ENCODE assay signal across 9 cellular contexts in the genomic region with DNA sequence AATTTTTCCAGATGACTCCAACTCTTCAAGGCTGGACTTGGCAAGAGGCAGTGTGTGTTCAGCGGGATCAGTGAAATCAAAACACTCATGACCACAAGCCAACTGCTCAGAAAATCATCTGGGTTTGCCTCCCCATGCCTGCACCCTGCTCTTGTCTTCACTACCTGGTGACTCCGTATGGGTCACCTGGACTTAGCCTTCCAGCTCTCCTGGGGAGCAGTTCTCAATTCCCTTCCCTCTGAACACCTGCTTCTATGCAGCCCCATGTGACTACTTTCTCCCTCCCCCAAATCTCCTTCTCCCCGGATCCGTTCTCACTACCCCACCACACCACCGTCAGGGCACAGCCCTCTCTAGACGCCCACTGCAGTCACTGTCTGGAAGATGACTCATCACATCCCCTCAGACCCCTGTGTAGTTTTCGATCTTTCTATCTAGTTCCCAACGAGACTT.
DNase-seq lines count a peak whose midpoint lies in the region; ATAC-seq and TF ChIP-seq lines count a peak whose summit lies in the region.
"Had no signal": no experiment of that assay in that cellular context is flagged by ENCODE, and none has a peak within 500 bp of the region (broad histone marks: within the 10 kb centered on the region; RNA-seq: fewer than 3 reads in every experiment).

No MANE protein-coding gene starts in this region.

- H3K4me2 ChIP-seq in parathyroid adenoma (ENCODE audit: low read length), result no peak overlapping the region

- H3K4me3 ChIP-seq in parathyroid adenoma (ENCODE audit: low read depth, low read length) (no peak overlapping the region), SJCRH30 (no peak overlapping the region)
- H3K4me3 ChIP-seq: MG63 had no signal

- H3K36me3 ChIP-seq in parathyroid adenoma (ENCODE audit: control insufficient read depth, insufficient read depth, low read length) (no peaks in the 10 kb centered on the region), SJCRH30 (no peaks in the 10 kb centered on the region)
- H3K36me3 ChIP-seq: MG63 had no signal

- no peaks in the 10 kb centered on the region; the same call in 1 of the 2 replicates for H3K27me3 Mint-ChIP-seq in WTC11 (ENCODE audit: low read depth)

- ATAC-seq in GM18870 (IDR thresholded peaks at IDR 0.05; ENCODE audit: unreplicated experiment), result peak; percentile 54
- peak; percentile 68 for ATAC-seq in HG02642 (IDR thresholded peaks at IDR 0.05; ENCODE audit: poor library complexity, unreplicated experiment)
- ATAC-seq in WTC11, result no peak

- no peak overlapping the region for H3K9ac ChIP-seq in parathyroid adenoma

- CTCF ChIA-PET in WTC11 (lab: Charles Lee), result no interaction called here

- DNase-seq in WTC11 (ENCODE audit: low spot score), result no peak
- no peak for DNase-seq in foreskin melanocyte
- DNase-seq in NCI-H1930 (lab: John Stamatoyannopoulos, UW), result no peak
- DNase-seq in HuH-7 (ENCODE audit: low spot score), result no peak
- DNase-seq in SJCRH30, result no peak
- DNase-seq: MG63 had no signal

- peak overlapping the region; percentile 18 for H2AFZ ChIP-seq in parathyroid adenoma

- no peaks in the 10 kb centered on the region for H3K36me3 Mint-ChIP-seq in WTC11

- H3K27ac ChIP-seq in parathyroid adenoma (peak overlapping the region; percentile 62), SJCRH30 (no peak overlapping the region)

- no peaks in the 10 kb centered on the region for H3K27me3 ChIP-seq in parathyroid adenoma (ENCODE audit: control insufficient read depth, insufficient read depth, low read length)
- H3K27me3 ChIP-seq in SJCRH30, result no peaks in the 10 kb centered on the region
- H3K27me3 ChIP-seq: MG63 had no signal

- H3K9me3 Mint-ChIP-seq in WTC11, result peaks cover 3% of the 10 kb centered on the region; the same call in 1 of the 2 replicates

- H3K9me3 ChIP-seq in parathyroid adenoma (ENCODE audit: control insufficient read depth, low read length) (no peaks in the 10 kb centered on the region), SJCRH30 (replicated peaks) (no peaks in the 10 kb centered on the region)
- H3K9me3 ChIP-seq: MG63 had no signal

- H3K27ac Mint-ChIP-seq in WTC11, result peak overlapping the region; percentile 30; the same call in 1 of the 2 replicates

- POLR2A ChIA-PET in WTC11 (lab: Charles Lee), result no interaction called here

- no peak overlapping the region for H3K4me3 Mint-ChIP-seq in WTC11

- H3K79me2 ChIP-seq in parathyroid adenoma, result peaks cover 51% of the 10 kb centered on the region

- no peak for TF ChIP-seq CTCF in WTC11 (IDR thresholded peaks at IDR 0.05)
- TF ChIP-seq CTCF in parathyroid adenoma (IDR thresholded peaks at IDR 0.05), result no peak

- H3K4me1 Mint-ChIP-seq in WTC11, result peaks cover 9% of the 10 kb centered on the region

- peaks cover 33% of the 10 kb centered on the region for H3K4me1 ChIP-seq in parathyroid adenoma
- peaks cover 4% of the 10 kb centered on the region; the same call in 1 of the 2 replicates for H3K4me1 ChIP-seq in SJCRH30

TF ChIP-seq in WTC11, 78 proteins besides CTCF, POLR2A, EP300 and RAD21:
- TF ChIP-seq ZNF219 (CRISPR knock-in tag; IDR thresholded peaks at IDR 0.05; ENCODE audit: borderline replicate concordance) (no peak), CREM (CRISPR knock-in tag; IDR thresholded peaks at IDR 0.05) (no peak), MYBL2 (CRISPR knock-in tag; IDR thresholded peaks at IDR 0.05) (no peak), ERG (CRISPR knock-in tag; IDR thresholded peaks at IDR 0.05) (no peak), FOXP1 (CRISPR knock-in tag; IDR thresholded peaks at IDR 0.05; ENCODE audit: borderline replicate concordance) (no peak), SP1 (CRISPR knock-in tag; conservative IDR thresholded peaks at IDR 0.05) (no peak)
- TF ChIP-seq, protein P1, sequence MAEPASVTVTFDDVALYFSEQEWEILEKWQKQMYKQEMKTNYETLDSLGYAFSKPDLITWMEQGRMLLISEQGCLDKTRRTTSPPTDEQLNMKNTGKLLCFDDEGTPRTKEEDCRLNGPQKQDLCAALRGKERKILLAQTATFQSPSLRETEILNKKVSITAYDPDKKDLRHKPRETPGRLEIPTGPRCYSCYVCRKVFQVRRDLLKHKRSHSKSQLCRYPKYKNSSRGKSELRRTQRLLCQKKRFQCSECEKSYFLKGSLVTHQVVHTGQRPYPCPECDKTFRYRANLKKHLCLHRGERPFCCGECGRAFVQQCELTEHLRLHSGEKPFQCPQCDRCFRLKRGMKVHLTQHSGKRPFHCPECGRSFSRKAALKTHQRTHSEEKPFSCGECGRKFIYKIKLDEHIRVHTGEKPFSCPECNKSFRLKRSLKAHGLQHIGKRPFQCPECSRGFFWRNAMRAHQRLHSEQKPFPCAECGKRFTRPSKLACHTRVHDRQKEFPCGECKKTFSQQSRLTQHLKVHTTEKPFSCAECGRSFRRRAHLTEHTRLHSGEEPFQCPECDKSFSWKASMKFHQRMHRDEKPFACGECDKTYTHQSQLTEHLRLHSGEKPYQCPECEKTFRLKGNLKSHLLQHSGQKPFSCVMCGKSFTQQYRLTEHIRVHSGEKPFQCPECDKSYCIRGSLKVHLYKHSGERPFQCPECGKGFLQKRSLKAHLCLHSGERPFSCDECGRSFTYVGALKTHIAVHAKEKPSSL (CRISPR knock-in tag; conservative IDR thresholded peaks at IDR 0.05), result no peak
